1 cellular context compared by ENCODE assay signal in the genomic region with DNA sequence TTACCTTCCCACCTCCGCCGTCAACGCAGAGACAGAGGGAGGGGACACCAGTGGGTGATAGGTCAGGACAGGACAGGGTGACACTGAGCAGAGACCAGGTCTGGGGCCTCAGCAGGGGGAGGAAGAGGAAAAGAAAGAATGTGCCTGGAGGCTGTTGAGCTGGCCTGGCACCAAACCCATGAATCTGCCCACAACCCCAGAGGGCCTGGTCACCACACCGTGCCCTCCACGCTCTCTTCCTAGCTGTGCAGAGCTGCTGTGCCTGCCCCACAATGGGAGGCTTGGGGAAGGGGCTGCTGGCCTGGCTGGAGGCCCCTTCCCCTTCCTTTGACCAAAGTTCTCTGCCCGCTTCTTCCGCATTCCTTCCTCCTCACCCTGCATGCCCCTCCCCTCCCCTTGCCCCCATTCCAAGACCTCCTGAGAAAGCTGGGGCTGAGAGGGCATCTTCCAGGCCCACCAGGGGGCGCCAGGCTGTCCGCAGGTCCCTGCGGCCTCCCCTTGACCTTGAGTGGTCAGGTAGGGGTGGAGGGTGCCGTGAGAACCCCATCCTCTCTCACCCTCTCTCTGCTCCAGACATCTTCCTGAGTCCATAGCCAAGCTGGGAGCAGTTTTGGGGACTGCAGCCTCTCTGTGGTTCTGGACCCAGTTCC.
TF ChIP-seq lines count a peak whose summit lies in the region.

No MANE protein-coding gene starts in this region.

TF ChIP-seq in H1, 55 proteins besides CTCF, POLR2A, EP300 and RAD21:
- TF ChIP-seq YY1 (IDR thresholded peaks at IDR 0.05; ENCODE audit: low read depth, low read length) (0 out of 2 replicates have a peak, but pooled peaks have one; percentile 42), CHD2 (IDR thresholded peaks at IDR 0.05; ENCODE audit: low read length) (no peak; the same call in 1 of the 2 replicates), RXRA (IDR thresholded peaks at IDR 0.05; ENCODE audit: insufficient read depth, low read depth, low read length) (0 out of 2 replicates have a peak, but pooled peaks have one; percentile 81), TEAD4 (IDR thresholded peaks at IDR 0.05; ENCODE audit: low read depth, low read length) (peak; percentile 78; the same call in 1 of the 2 replicates), EGR1 (IDR thresholded peaks at IDR 0.05; ENCODE audit: borderline replicate concordance, low read depth, low read length) (0 out of 2 replicates have a peak, but pooled peaks have one; percentile 22)
